In the genomic region with DNA sequence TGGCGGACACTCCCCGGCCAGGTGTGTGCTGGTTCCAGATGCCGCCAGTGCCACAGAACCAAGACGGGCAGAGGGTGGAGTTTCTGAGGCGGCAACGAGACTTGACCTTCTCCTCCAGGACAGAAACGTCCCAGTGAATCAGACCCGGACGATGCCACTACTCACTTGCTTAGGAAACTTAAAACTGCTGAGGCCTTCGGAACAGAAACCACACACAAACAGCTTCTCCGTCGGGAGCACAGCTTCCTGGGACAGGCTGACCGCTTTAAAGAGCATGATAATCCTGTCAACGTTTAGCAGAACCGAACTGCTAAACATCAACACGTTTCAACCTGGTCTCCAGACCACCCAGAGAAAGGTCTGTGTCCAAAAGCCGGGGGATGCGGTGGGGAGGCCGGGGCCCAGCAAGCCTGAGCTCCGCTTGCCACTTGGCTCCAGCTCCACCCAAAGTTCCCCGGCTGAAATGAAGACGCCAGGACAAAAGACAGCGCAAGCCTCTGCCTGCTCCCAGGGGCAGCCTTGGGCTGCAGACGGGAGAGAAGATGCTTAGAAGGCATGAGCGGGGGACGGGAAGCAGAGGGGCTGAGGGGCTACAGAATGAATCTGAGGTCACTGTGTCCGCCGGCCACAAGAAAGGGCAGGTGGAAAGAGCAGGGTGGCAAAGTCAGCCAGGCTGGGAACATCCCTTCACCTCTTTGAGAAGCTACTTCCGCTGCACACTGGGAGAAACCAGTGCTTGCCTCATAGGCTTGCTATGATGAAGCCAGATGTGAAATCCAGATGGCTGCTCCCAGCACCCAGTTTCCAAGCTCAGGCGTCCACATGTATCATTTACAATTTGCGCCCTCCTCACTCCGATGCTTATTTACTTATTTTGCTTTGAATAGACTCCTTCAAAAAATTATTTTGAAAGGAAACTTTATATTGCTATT, we compare ENCODE assay signal across 10 cellular contexts.
A peak's percentile ranks its signal among the peaks of the same experiment; 100 is the strongest.
DNase-seq lines count a peak whose midpoint lies in the region; ATAC-seq and TF ChIP-seq lines count a peak whose summit lies in the region.
"Had no signal": no experiment of that assay in that cellular context is flagged by ENCODE, and none has a peak within 500 bp of the region (broad histone marks: within the 10 kb centered on the region; RNA-seq: fewer than 3 reads in every experiment).

No MANE protein-coding gene starts in this region.

- H3K27me3 ChIP-seq in mucosa of rectum (ENCODE audit: control insufficient read depth in 2 of 2, insufficient read depth in 2 of 2, low read length in 2 of 2) (peaks cover 2 to 5% of the 10 kb centered on the region in 2 donors), transverse colon (peaks cover 11% of the 10 kb centered on the region)
- peaks cover 23% of the 10 kb centered on the region for H3K27me3 ChIP-seq in CD4-positive, alpha-beta T cell (ENCODE audit: control insufficient read depth, insufficient read depth, low read length)

- CTCF ChIA-PET in CD4-positive, alpha-beta T cell (lab: Charles Lee): no interaction called here
- CTCF ChIA-PET in Calu3 (lab: Charles Lee): interaction anchor here (0.6 kb wide), 1 partner anchor 323 kb away, joined by 3 read pairs; no protein-coding TSS in a partner anchor

- no peaks in the 10 kb centered on the region for H3K36me3 Mint-ChIP-seq in CD4-positive, alpha-beta T cell (ENCODE audit: low read depth)
- no peaks in the 10 kb centered on the region for H3K36me3 Mint-ChIP-seq in Calu3 (ENCODE audit: insufficient read depth, unreplicated experiment)

- BruUV-seq in Calu3 (replicated peaks; lab: Mats Ljungman, UMichigan): no TSS peak

- peak overlapping the region in 1 of 2 donors; percentile 19 for H3K9ac ChIP-seq in mucosa of rectum (ENCODE audit: low read depth in 1 of 2, low read length in 2 of 2)

- H3K4me1 ChIP-seq in mucosa of rectum (ENCODE audit: control insufficient read depth in 2 of 2, insufficient read depth in 2 of 2, low read length in 2 of 2) (peaks cover 4 to 8% of the 10 kb centered on the region in 2 donors), transverse colon (peaks cover 15 to 55% (median 28%) of the 10 kb centered on the region in 4 donors)

- no peak for TF ChIP-seq EP300 in transverse colon (IDR thresholded peaks at IDR 0.05; ENCODE audit: low read depth)

- H3K27ac ChIP-seq in epithelial cell of prostate (peak overlapping the region; percentile 76), mucosa of rectum (ENCODE audit: low read depth in 2 of 2, low read length in 2 of 2) (peak overlapping the region; percentile 54 to 66), transverse colon (peak overlapping the region; percentile 75 to 87 (median 83))
- no peak overlapping the region for H3K27ac ChIP-seq in CD4-positive, alpha-beta T cell (ENCODE audit: low read depth, low read length)
- H3K27ac ChIP-seq: 22Rv1 had no signal

- ATAC-seq in CD4-positive, alpha-beta T cell (ENCODE audit: poor library complexity): no peak

- H3K4me3 ChIP-seq in mucosa of rectum (ENCODE audit: low read length in 2 of 2): no peak overlapping the region
- peak overlapping the region in 1 of 4 donors; percentile 19 for H3K4me3 ChIP-seq in transverse colon

- peaks cover 15% of the 10 kb centered on the region for H3K4me1 Mint-ChIP-seq in CD4-positive, alpha-beta T cell (ENCODE audit: low read depth)
- H3K4me1 Mint-ChIP-seq in Calu3 (ENCODE audit: low read depth, unreplicated experiment): no peaks in the 10 kb centered on the region

- in situ Hi-C loops in transverse colon (cut with MboI; ENCODE audit: low pct_ligation_motif_present in 1 of 4, low pct_unique_long_range_greater_than_20kb in 1 of 4, low sequenced_read_pairs in 3 of 4): no loop called here

- H3K9me3 Mint-ChIP-seq in CD4-positive, alpha-beta T cell: no peaks in the 10 kb centered on the region
- no peaks in the 10 kb centered on the region for H3K9me3 Mint-ChIP-seq in Calu3 (ENCODE audit: low read depth, unreplicated experiment)

- TF ChIP-seq POLR2A in transverse colon (IDR thresholded peaks at IDR 0.05): no peak

- DNase-seq in DMS 273 (lab: John Stamatoyannopoulos, UW; ENCODE audit: unreplicated experiment): peak; percentile 57
- no peak for DNase-seq in DMS 273 treated with DMSO at 0.1 percent for 48 hours (lab: John Stamatoyannopoulos, UW)
- DNase-seq in epithelial cell of prostate (ENCODE audit: low read depth, low spot score): no peak
- no peak for DNase-seq in transverse colon
- no peak for DNase-seq in NCI-H1105 (lab: John Stamatoyannopoulos, UW)
- DNase-seq in CD4-positive, alpha-beta T cell: no peak
- no peak for DNase-seq in Calu3
- DNase-seq: NCI-H226 had no signal

- POLR2A ChIA-PET in CD4-positive, alpha-beta T cell (lab: Charles Lee): no interaction called here

- H3K9me3 ChIP-seq in mucosa of rectum (ENCODE audit: control insufficient read depth in 2 of 2, low read length in 2 of 2) (no peaks in the 10 kb centered on the region), transverse colon (no peaks in the 10 kb centered on the region)
- no peaks in the 10 kb centered on the region for H3K9me3 ChIP-seq in CD4-positive, alpha-beta T cell (ENCODE audit: control insufficient read depth, low read length)

- 66 to 70% methylated on average over 3 to 32 of the region's 32 CpGs for WGBS in transverse colon (ENCODE audit: low coverage in 1 of 2), 2 donors

- no peak overlapping the region for H3K27ac Mint-ChIP-seq in CD4-positive, alpha-beta T cell
- no peak overlapping the region for H3K27ac Mint-ChIP-seq in Calu3 (ENCODE audit: unreplicated experiment)

- TF ChIP-seq CTCF in transverse colon (IDR thresholded peaks at IDR 0.05): no peak
- TF ChIP-seq CTCF in CD4-positive, alpha-beta T cell (IDR thresholded peaks at IDR 0.05): no peak
- TF ChIP-seq CTCF in Calu3 (IDR thresholded peaks at IDR 0.05; ENCODE audit: unreplicated experiment): no peak

- no peak overlapping the region for H3K4me3 Mint-ChIP-seq in CD4-positive, alpha-beta T cell
- no peak overlapping the region for H3K4me3 Mint-ChIP-seq in Calu3 (ENCODE audit: low read depth, unreplicated experiment)

- H3K36me3 ChIP-seq in mucosa of rectum (ENCODE audit: control insufficient read depth in 2 of 2, insufficient read depth in 2 of 2, low read length in 2 of 2): no peaks in the 10 kb centered on the region
- no peaks in the 10 kb centered on the region for H3K36me3 ChIP-seq in transverse colon

- H3K27me3 Mint-ChIP-seq in CD4-positive, alpha-beta T cell: peaks cover 43% of the 10 kb centered on the region
- peaks cover 28% of the 10 kb centered on the region for H3K27me3 Mint-ChIP-seq in Calu3 (ENCODE audit: unreplicated experiment)

- intact Hi-C loops in transverse colon (cut with DNase I; ENCODE audit: low total_unique reads) (no loop called here), Calu3 (cut with micrococcal nuclease; ENCODE audit: unreplicated experiment) (no loop called here)
- intact Hi-C loops in CD4-positive, alpha-beta T cell (cut with DNase I, micrococcal nuclease): loop anchor here in 1 of 2 experiments (5.0 kb wide), 1 partner anchor 56 kb away; no protein-coding TSS in a partner anchor
